9 cellular contexts compared by ENCODE assay signal in the genomic region with DNA sequence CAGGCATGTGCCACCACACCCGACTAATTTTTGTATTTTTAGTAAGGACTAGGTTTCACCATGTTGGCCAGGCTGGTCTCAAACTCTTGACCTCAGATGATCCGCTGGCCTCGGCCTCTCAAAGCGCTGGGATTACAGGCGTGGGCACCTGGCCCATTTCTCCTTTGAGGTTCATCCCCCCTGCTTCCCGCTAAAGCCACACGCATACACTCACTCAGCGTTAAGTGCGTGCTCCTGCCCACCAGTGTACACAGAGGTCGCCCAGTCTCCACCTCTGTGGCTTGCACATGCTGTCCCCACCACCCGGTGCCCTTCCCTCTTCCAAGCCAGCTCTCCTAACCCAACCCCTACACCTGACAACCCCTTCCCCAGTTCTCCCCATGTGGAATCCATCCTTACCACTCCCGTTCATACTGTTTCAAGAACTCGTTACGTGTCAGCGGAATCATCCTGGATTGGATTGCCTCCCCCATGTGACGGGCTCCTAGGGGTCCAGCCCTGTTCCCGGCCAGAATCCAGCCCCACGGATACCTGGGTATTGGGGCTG. TPM values are rescaled to one million over a fixed set of nuclear protein-coding genes. Genes with fewer than 3 reads are reported as not detected.
A peak's percentile ranks its signal among the peaks of the same experiment; 100 is the strongest.
DNase-seq lines count a peak whose midpoint lies in the region; ATAC-seq, FAIRE-seq and TF ChIP-seq lines count a peak whose summit lies in the region.
"Had no signal": no experiment of that assay in that cellular context is flagged by ENCODE, and none has a peak within 500 bp of the region (broad histone marks: within the 10 kb centered on the region; RNA-seq: fewer than 3 reads in every experiment).

No MANE protein-coding gene starts in this region.

- CTCF ChIA-PET in PC-3 (lab: Charles Lee): no interaction called here
- CTCF ChIA-PET in endothelial cell of umbilical vein (lab: Charles Lee): interaction anchor here (1.4 to 1.5 kb wide), 2 partner anchors 33 to 190 kb away, joined by 4 to 6 read pairs; no protein-coding TSS in a partner anchor

- no peaks in the 10 kb centered on the region for H3K36me3 ChIP-seq in PC-3 (ENCODE audit: low read depth, low read length)
- no peaks in the 10 kb centered on the region for H3K36me3 ChIP-seq in endothelial cell of umbilical vein (ENCODE audit: control insufficient read depth in 2 of 2, extremely low read depth in 1 of 2, insufficient read depth in 2 of 2, low read length in 2 of 2)
- H3K36me3 ChIP-seq in small intestine (ENCODE audit: control insufficient read depth in 2 of 2, insufficient read depth in 2 of 2, low read length in 2 of 2): no peaks in the 10 kb centered on the region

- H3K27me3 ChIP-seq in PC-3 (ENCODE audit: low read length): no peaks in the 10 kb centered on the region
- H3K27me3 ChIP-seq in endothelial cell of umbilical vein (ENCODE audit: control insufficient read depth in 2 of 2, insufficient read depth in 2 of 2, low read length in 2 of 2): no peaks in the 10 kb centered on the region
- no peaks in the 10 kb centered on the region for H3K27me3 ChIP-seq in small intestine (ENCODE audit: control insufficient read depth in 2 of 2, insufficient read depth in 2 of 2, low read length in 2 of 2)

- peak overlapping the region; percentile 59 for H3K4me3 ChIP-seq in GM12864 (ENCODE audit: low read depth, low read length)
- peak overlapping the region; percentile 70 for H3K4me3 ChIP-seq in PC-3 (ENCODE audit: low read length)
- H3K4me3 ChIP-seq in endothelial cell of umbilical vein (replicated peaks in 1 of 3; ENCODE audit: insufficient read depth in 1 of 3, low read depth in 1 of 3, low read length in 3 of 3): no peak overlapping the region
- H3K4me3 ChIP-seq in skeletal muscle cell (ENCODE audit: low read depth, low read length): peak overlapping the region; percentile 41
- H3K4me3 ChIP-seq in small intestine (ENCODE audit: low read depth in 1 of 2, low read length in 2 of 2): no peak overlapping the region

- intact Hi-C loops in PC-3 (cut with micrococcal nuclease): loop anchor here (1.0 kb wide), 1 partner anchor 191 kb away; no protein-coding TSS in a partner anchor
- intact Hi-C loops in endothelial cell of umbilical vein (cut with micrococcal nuclease): loop anchor here (1.0 kb wide), 1 partner anchor 191 kb away; no protein-coding TSS in a partner anchor

- H3K9ac ChIP-seq in PC-3 (ENCODE audit: low read length) (peak overlapping the region; percentile 51), endothelial cell of umbilical vein (replicated peaks; ENCODE audit: extremely low read depth, insufficient read depth, low read length) (peak overlapping the region; percentile 56)

- H3K4me2 ChIP-seq in PC-3 (ENCODE audit: low read length) (peak overlapping the region; percentile 91), endothelial cell of umbilical vein (ENCODE audit: insufficient read depth, low read length) (peak overlapping the region; percentile 86)

- 45 to 51% (median 46%) methylated on average over 18 of the region's 18 CpGs for WGBS in small intestine, 3 donors

- H4K20me1 ChIP-seq in PC-3 (ENCODE audit: low read length) (no peaks in the 10 kb centered on the region), endothelial cell of umbilical vein (replicated peaks; ENCODE audit: control insufficient read depth, extremely low read depth, insufficient read depth, low read length) (no peaks in the 10 kb centered on the region)

- no peaks in the 10 kb centered on the region for H3K9me1 ChIP-seq in endothelial cell of umbilical vein (replicated peaks; ENCODE audit: control insufficient read depth, extremely low read depth, insufficient read depth, low read length)

- no peaks in the 10 kb centered on the region for H3K79me2 ChIP-seq in PC-3 (ENCODE audit: low read length)
- H3K79me2 ChIP-seq in endothelial cell of umbilical vein (ENCODE audit: control insufficient read depth, insufficient read depth, low read length): no peaks in the 10 kb centered on the region

- ATAC-seq in PC-3: peak; percentile 13; the same call in 1 of the 2 replicates
- ATAC-seq in HG02981 (IDR thresholded peaks at IDR 0.05; ENCODE audit: unreplicated experiment): no peak

- dilution Hi-C loops in endothelial cell of umbilical vein (cut with MboI; ENCODE audit: extremely low pct_ligation_motif_present, low sequenced_read_pairs): no loop called here

- DNase-seq in GM12864 (ENCODE audit: low read depth): no peak
- no peak for DNase-seq in PC-3
- no peak for DNase-seq in endothelial cell of umbilical vein (ENCODE audit: low read depth, low spot score)
- DNase-seq in skeletal muscle cell (ENCODE audit: low read depth): no peak
- no peak for DNase-seq in NCI-H510A treated with DMSO at 0.1 percent for 48 hours (lab: John Stamatoyannopoulos, UW)
- no peak for DNase-seq in small intestine
- DNase-seq in inferior parietal cortex (ENCODE audit: extremely low spot score): no peak

- FAIRE-seq in endothelial cell of umbilical vein (lab: Jason Lieb, UNC): no peak
- no peak for FAIRE-seq in small intestine (lab: Jason Lieb, UNC)

- no peaks in the 10 kb centered on the region for H3K9me3 ChIP-seq in PC-3 (ENCODE audit: low read length)
- H3K9me3 ChIP-seq in endothelial cell of umbilical vein (replicated peaks; ENCODE audit: control insufficient read depth, insufficient read depth, low read length): peaks cover 6% of the 10 kb centered on the region
- peaks cover 2% of the 10 kb centered on the region for H3K9me3 ChIP-seq in small intestine (ENCODE audit: control insufficient read depth, low read depth)

- H3K27ac ChIP-seq in PC-3 (ENCODE audit: low read length) (no peak overlapping the region), endothelial cell of umbilical vein (ENCODE audit: insufficient read depth, low read depth, low read length) (peak overlapping the region; percentile 42), small intestine (ENCODE audit: low read depth in 1 of 2, low read length in 1 of 2) (peak overlapping the region in 1 of 2 donors; percentile 85)

- TF ChIP-seq CTCF in GM12864 (IDR thresholded peaks at IDR 0.05; ENCODE audit: low read depth, low read length, missing control alignments) (no peak), PC-3 (conservative IDR thresholded peaks at IDR 0.05; ENCODE audit: low read depth, low read length) (no peak), endothelial cell of umbilical vein (IDR thresholded peaks at IDR 0.05; ENCODE audit: extremely low read depth in 1 of 2, insufficient read depth in 1 of 2, low read depth in 1 of 2, low read length in 2 of 2) (no peak)

- peaks cover 2% of the 10 kb centered on the region; the same call in 1 of the 2 replicates for H3K4me1 ChIP-seq in PC-3 (ENCODE audit: insufficient read depth, low read length)
- peaks cover 14% of the 10 kb centered on the region for H3K4me1 ChIP-seq in endothelial cell of umbilical vein (ENCODE audit: control insufficient read depth, extremely low read depth, insufficient read depth, low read length)
- H3K4me1 ChIP-seq in small intestine (ENCODE audit: control insufficient read depth in 2 of 2, insufficient read depth in 1 of 2, low read depth in 1 of 2, low read length in 1 of 2): no peaks in the 10 kb centered on the region

- H2AFZ ChIP-seq in PC-3 (ENCODE audit: low read length): peak overlapping the region; percentile 80
- peak overlapping the region; percentile 91 for H2AFZ ChIP-seq in endothelial cell of umbilical vein (ENCODE audit: low read depth, low read length)

- BruUV-seq in PC-3 (replicated peaks; lab: Mats Ljungman, UMichigan) (no TSS peak), endothelial cell of umbilical vein (replicated peaks; lab: Mats Ljungman, UMichigan) (no TSS peak)

- H3K9me2 ChIP-seq in PC-3 (replicated peaks; ENCODE audit: low read length): no peaks in the 10 kb centered on the region

- no peak for TF ChIP-seq POLR2A in endothelial cell of umbilical vein (IDR thresholded peaks at IDR 0.05; ENCODE audit: low read depth, low read length)

- H3F3A ChIP-seq in PC-3 (ENCODE audit: low read length, unreplicated experiment): no peaks in the 10 kb centered on the region

- POLR2A ChIA-PET in PC-3 (lab: Charles Lee; ENCODE audit: unreplicated experiment): no interaction called here
- POLR2A ChIA-PET in endothelial cell of umbilical vein (lab: Charles Lee): no interaction called here

TF ChIP-seq in endothelial cell of umbilical vein, 7 proteins besides CTCF, POLR2A, EP300 and RAD21 (continues in another document):
- TF ChIP-seq EZH2 (IDR thresholded peaks at IDR 0.05; ENCODE audit: borderline replicate concordance, low read depth, low read length, severe bottlenecking) (no peak), MYC (IDR thresholded peaks at IDR 0.05; ENCODE audit: low read depth, low read length) (no peak)

RNA-seq across cellular contexts. Expression of gene CYTH4, which starts 15.7 kb away (rescaled TPM):
- total RNA-seq in PC-3 (2014; rRNA removed): 1.9 and 4.6 TPM in 2 replicates
- total RNA-seq in endothelial cell of umbilical vein: not detected in 2 replicates
- polyA plus RNA-seq in endothelial cell of umbilical vein: 0.06 and 0.29 TPM in 2 replicates
- polyA plus RNA-seq in endothelial cell of umbilical vein (2011; cell fraction: cytosol; rRNA removed): 0.10 TPM in 1 of 2 replicates, not detected in the other
- 0.11 and 0.27 TPM in 2 replicates for polyA plus RNA-seq in endothelial cell of umbilical vein (2011; cell fraction: nucleus; rRNA removed)
- polyA plus RNA-seq in endothelial cell of umbilical vein (2012): 0.11 and 0.40 TPM in 2 replicates
- polyA minus RNA-seq in endothelial cell of umbilical vein: 0.17 and 0.63 TPM in 2 replicates
- polyA minus RNA-seq in endothelial cell of umbilical vein (2011; cell fraction: cytosol; rRNA and poly(A)+ RNA removed): not detected
- polyA minus RNA-seq in endothelial cell of umbilical vein (2011; cell fraction: nucleus; rRNA and poly(A)+ RNA removed): not detected in 2 replicates
- polyA plus RNA-seq in small intestine: 1 to 10 TPM; 1.1 to 5.4 (median 3.3) TPM

RNA-seq across cellular contexts. Expression of gene RAC2, which starts 22.6 kb away (rescaled TPM):
- total RNA-seq in PC-3 (2014; rRNA removed): 50.5 and 54.5 TPM in 2 replicates
- total RNA-seq in endothelial cell of umbilical vein: 111 and 122 TPM in 2 replicates
- 181 and 196 TPM in 2 replicates for polyA plus RNA-seq in endothelial cell of umbilical vein
- polyA plus RNA-seq in endothelial cell of umbilical vein (2011; cell fraction: cytosol; rRNA removed): 128 and 131 TPM in 2 replicates
- polyA plus RNA-seq in endothelial cell of umbilical vein (2011; cell fraction: nucleus; rRNA removed): 62.5 and 70.8 TPM in 2 replicates
- 122 and 165 TPM in 2 replicates for polyA plus RNA-seq in endothelial cell of umbilical vein (2012)
- polyA minus RNA-seq in endothelial cell of umbilical vein: 92.2 and 107 TPM in 2 replicates
- not detected for polyA minus RNA-seq in endothelial cell of umbilical vein (2011; cell fraction: cytosol; rRNA and poly(A)+ RNA removed)
- polyA minus RNA-seq in endothelial cell of umbilical vein (2011; cell fraction: nucleus; rRNA and poly(A)+ RNA removed): 21.8 and 27.2 TPM in 2 replicates
- polyA plus RNA-seq in small intestine: 10 to 100 TPM; 12.1 to 41.1 (median 29.3) TPM

RNA-seq across cellular contexts. Expression of gene SSTR3, which starts 54.4 kb away (rescaled TPM):
- total RNA-seq in PC-3 (2014; rRNA removed) (0.55 TPM in 1 of 2 replicates, not detected in the other), endothelial cell of umbilical vein (not detected in 2 replicates)
- polyA plus RNA-seq in endothelial cell of umbilical vein (not detected in 2 replicates), small intestine (under 1 TPM in 1 of 3 donors, not detected in 2; 0.09 TPM)
- polyA plus RNA-seq in endothelial cell of umbilical vein (2011; cell fraction: cytosol; rRNA removed): not detected in 2 replicates
- not detected in 2 replicates for polyA plus RNA-seq in endothelial cell of umbilical vein (2011; cell fraction: nucleus; rRNA removed)
- polyA plus RNA-seq in endothelial cell of umbilical vein (2012): not detected in 2 replicates
- polyA minus RNA-seq in endothelial cell of umbilical vein: not detected in 2 replicates
- not detected for polyA minus RNA-seq in endothelial cell of umbilical vein (2011; cell fraction: cytosol; rRNA and poly(A)+ RNA removed)
- not detected in 2 replicates for polyA minus RNA-seq in endothelial cell of umbilical vein (2011; cell fraction: nucleus; rRNA and poly(A)+ RNA removed)
- polyA plus RNA-seq: liver had no signal

Comparison
In these comparisons a context has a peak if more than half of its experiments do, and no peak if none do; other contexts are left out.
1. H3K4me3 ChIP-seq: peak in GM12864 (single experiment), PC-3 (single experiment) and skeletal muscle cell (single experiment); none in endothelial cell of umbilical vein (0 of 3) and small intestine (0 of 2).